Comparison of ENCODE assay signal across 8 cellular contexts in the genomic region with DNA sequence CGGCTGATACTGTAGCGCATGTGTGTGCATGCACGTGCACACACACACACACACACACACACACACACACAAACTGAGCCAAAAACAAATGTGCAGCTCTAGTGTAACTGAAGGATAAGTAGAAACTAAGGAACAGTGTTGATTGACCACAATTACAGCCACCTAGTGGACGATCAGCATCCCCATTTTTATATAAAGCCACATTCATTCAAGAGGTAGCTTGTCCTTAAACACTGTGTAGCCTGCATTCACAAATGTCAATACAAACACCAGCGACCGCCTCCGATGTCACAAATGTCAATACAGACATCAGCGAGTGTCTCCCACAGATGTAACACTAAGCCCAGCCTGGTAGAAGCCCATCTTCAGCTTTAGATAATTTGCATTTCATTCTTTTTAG.
DNase-seq lines count a peak whose midpoint lies in the region; ATAC-seq and TF ChIP-seq lines count a peak whose summit lies in the region.

No MANE protein-coding gene starts in this region.

- no peak overlapping the region for H3K9ac ChIP-seq in Loucy (ENCODE audit: low read depth, low read length, poor library complexity, severe bottlenecking)

- peak; percentile 62 for TF ChIP-seq CTCF in Loucy (conservative IDR thresholded peaks at IDR 0.05; ENCODE audit: low read length)
- peak; percentile 34 for TF ChIP-seq CTCF in cardiac fibroblast (IDR thresholded peaks at IDR 0.05; ENCODE audit: low read depth, low read length)
- TF ChIP-seq CTCF in ascending aorta (IDR thresholded peaks at IDR 0.05): peak in 1 of 3 experiments; percentile 23
- no peak for TF ChIP-seq CTCF in hepatocyte (IDR thresholded peaks at IDR 0.05; ENCODE audit: poor library complexity)

- intact Hi-C loops in ascending aorta (cut with DNase I): no loop called here

- 90% methylated on average over 8 of the region's 8 CpGs for WGBS in hepatocyte (ENCODE audit: low lambda C conversion rate, missing lambda C conversion rate)

- H4K20me1 ChIP-seq in Loucy (ENCODE audit: insufficient read depth, low read length, poor library complexity, severe bottlenecking): no peaks in the 10 kb centered on the region
- H4K20me1 ChIP-seq in hepatocyte (ENCODE audit: insufficient read depth, poor library complexity, severe bottlenecking): no peaks in the 10 kb centered on the region

- H3K4me1 ChIP-seq in Loucy (ENCODE audit: insufficient read depth, low read length, poor library complexity, severe bottlenecking): no peaks in the 10 kb centered on the region
- H3K4me1 ChIP-seq in ascending aorta: no peaks in the 10 kb centered on the region
- H3K4me1 ChIP-seq in hepatocyte (ENCODE audit: insufficient read depth): no peaks in the 10 kb centered on the region
- H3K4me1 ChIP-seq in effector memory CD4-positive, alpha-beta T cell (ENCODE audit: control insufficient read depth, insufficient read depth, low read length, poor library complexity, severe bottlenecking): no peaks in the 10 kb centered on the region

- ATAC-seq in HG02970 (IDR thresholded peaks at IDR 0.05; ENCODE audit: low FRiP score, unreplicated experiment): no peak

- H3K79me2 ChIP-seq in Loucy (ENCODE audit: insufficient read depth, low read length) (no peaks in the 10 kb centered on the region), hepatocyte (no peaks in the 10 kb centered on the region)

- no peaks in the 10 kb centered on the region for H3K36me3 ChIP-seq in Loucy (ENCODE audit: insufficient read depth, low read length)
- H3K36me3 ChIP-seq in ascending aorta: no peaks in the 10 kb centered on the region
- no peaks in the 10 kb centered on the region for H3K36me3 ChIP-seq in hepatocyte (replicated peaks; ENCODE audit: insufficient read depth, low read depth)
- no peaks in the 10 kb centered on the region for H3K36me3 ChIP-seq in effector memory CD4-positive, alpha-beta T cell (ENCODE audit: control insufficient read depth, insufficient read depth, low read length)

- DNase-seq in DMS53 (lab: John Stamatoyannopoulos, UW): peak; percentile 74
- peak; percentile 43 to 53 for DNase-seq in cardiac fibroblast (ENCODE audit: low read depth in 2 of 2)
- DNase-seq in medulla oblongata (ENCODE audit: extremely low spot score): peak; percentile 29
- no peak for DNase-seq in ascending aorta (ENCODE audit: low spot score in 2 of 2)
- no peak for DNase-seq in hepatocyte (ENCODE audit: low spot score)
- DNase-seq in effector memory CD4-positive, alpha-beta T cell: no peak

- H3K27ac ChIP-seq in ascending aorta: no peak overlapping the region
- H3K27ac ChIP-seq in hepatocyte: no peak overlapping the region
- H3K27ac ChIP-seq in effector memory CD4-positive, alpha-beta T cell (ENCODE audit: insufficient read depth, low read length, poor library complexity, severe bottlenecking): no peak overlapping the region

- no peaks in the 10 kb centered on the region for H3K9me2 ChIP-seq in Loucy (replicated peaks; ENCODE audit: low read depth, low read length)
- H3K9me2 ChIP-seq in hepatocyte (replicated peaks; ENCODE audit: insufficient read depth): no peaks in the 10 kb centered on the region

- H3K9me3 ChIP-seq in Loucy (ENCODE audit: insufficient read depth, low read depth, low read length) (no peaks in the 10 kb centered on the region), ascending aorta (no peaks in the 10 kb centered on the region), hepatocyte (ENCODE audit: low read depth) (no peaks in the 10 kb centered on the region)
- H3K9me3 ChIP-seq in effector memory CD4-positive, alpha-beta T cell (ENCODE audit: control insufficient read depth, low read length): no peaks in the 10 kb centered on the region

- no peak overlapping the region for H2AFZ ChIP-seq in Loucy (ENCODE audit: low read length)
- H2AFZ ChIP-seq in hepatocyte: no peak overlapping the region

- H3K27me3 ChIP-seq in Loucy (ENCODE audit: insufficient read depth, low read length, poor library complexity, severe bottlenecking) (no peaks in the 10 kb centered on the region), ascending aorta (no peaks in the 10 kb centered on the region), hepatocyte (no peaks in the 10 kb centered on the region)
- H3K27me3 ChIP-seq in effector memory CD4-positive, alpha-beta T cell (replicated peaks; ENCODE audit: control insufficient read depth, insufficient read depth, low read length, poor library complexity, severe bottlenecking): no peaks in the 10 kb centered on the region

- H3F3A ChIP-seq in Loucy (ENCODE audit: low read depth): no peaks in the 10 kb centered on the region

- H3K4me3 ChIP-seq in Loucy (ENCODE audit: low read length, poor library complexity, severe bottlenecking): no peak overlapping the region
- H3K4me3 ChIP-seq in cardiac fibroblast (replicated peaks in 1 of 2; ENCODE audit: low read depth in 2 of 2, low read length in 2 of 2): no peak overlapping the region
- H3K4me3 ChIP-seq in ascending aorta: no peak overlapping the region
- no peak overlapping the region for H3K4me3 ChIP-seq in hepatocyte
- no peak overlapping the region for H3K4me3 ChIP-seq in effector memory CD4-positive, alpha-beta T cell (ENCODE audit: insufficient read depth, low read depth, low read length, poor library complexity, severe bottlenecking)

- H3K4me2 ChIP-seq in Loucy (ENCODE audit: low read depth, low read length, poor library complexity, severe bottlenecking) (no peak overlapping the region), hepatocyte (no peak overlapping the region)

Comparison
In these comparisons a context has a peak if more than half of its experiments do, and no peak if none do; other contexts are left out.
1. DNase-seq: peak in DMS53 (single experiment), cardiac fibroblast (2 of 2) and medulla oblongata (single experiment); none in ascending aorta (0 of 2), hepatocyte (single experiment) and effector memory CD4-positive, alpha-beta T cell (0 of 3).